In genomic region chr6:112372213-112372806, GRCh38 we compare ENCODE assay signal across 8 cellular contexts. TPM values are rescaled to one million over a fixed set of nuclear protein-coding genes. Genes with fewer than 3 reads are reported as not detected.
A peak's percentile ranks its signal among the peaks of the same experiment; 100 is the strongest.
DNase-seq lines count a peak whose midpoint lies in the region; ATAC-seq, FAIRE-seq and TF ChIP-seq lines count a peak whose summit lies in the region.

No MANE protein-coding gene starts in this region.

- intact Hi-C loops in activated CD4-positive, alpha-beta T cell treated with anti-CD3 and anti-CD28 coated beads for 36 hours (cut with DNase I, micrococcal nuclease), result loop anchor here in 1 of 2 experiments (2.0 kb wide), 1 partner anchor 192 kb away; no protein-coding TSS in a partner anchor
- intact Hi-C loops in kidney (cut with DNase I), result no loop called here

- FAIRE-seq in kidney (lab: Jason Lieb, UNC), result no peak

- H3K36me3 ChIP-seq in kidney (ENCODE audit: control insufficient read depth in 1 of 2, insufficient read depth in 2 of 2, low read length in 2 of 2), result no peaks in the 10 kb centered on the region

- H3K27ac Mint-ChIP-seq in activated CD4-positive, alpha-beta T cell treated with anti-CD3 and anti-CD28 coated beads for 36 hours, result no peak overlapping the region
- no peak overlapping the region for H3K27ac Mint-ChIP-seq in type B pancreatic cell

- no peaks in the 10 kb centered on the region for H3K4me1 Mint-ChIP-seq in activated CD4-positive, alpha-beta T cell treated with anti-CD3 and anti-CD28 coated beads for 36 hours
- H3K4me1 Mint-ChIP-seq in type B pancreatic cell (ENCODE audit: unreplicated experiment), result no peaks in the 10 kb centered on the region

- no peaks in the 10 kb centered on the region for H3K36me3 Mint-ChIP-seq in activated CD4-positive, alpha-beta T cell treated with anti-CD3 and anti-CD28 coated beads for 36 hours (ENCODE audit: low read depth)
- H3K36me3 Mint-ChIP-seq in type B pancreatic cell, result no peaks in the 10 kb centered on the region

- no peak overlapping the region for H3K4me3 Mint-ChIP-seq in activated CD4-positive, alpha-beta T cell treated with anti-CD3 and anti-CD28 coated beads for 36 hours
- no peak overlapping the region for H3K4me3 Mint-ChIP-seq in type B pancreatic cell

- H3K9me3 Mint-ChIP-seq in activated CD4-positive, alpha-beta T cell treated with anti-CD3 and anti-CD28 coated beads for 36 hours (ENCODE audit: low read depth), result no peaks in the 10 kb centered on the region
- H3K9me3 Mint-ChIP-seq in type B pancreatic cell, result peaks cover 5% of the 10 kb centered on the region

- peaks cover 32% of the 10 kb centered on the region for H3K27me3 ChIP-seq in foreskin keratinocyte

- peak; percentile 23 for ATAC-seq in activated CD4-positive, alpha-beta T cell treated with anti-CD3 and anti-CD28 coated beads for 36 hours
- ATAC-seq in foreskin keratinocyte, result peak; percentile 67

- H3K27me3 Mint-ChIP-seq in activated CD4-positive, alpha-beta T cell treated with anti-CD3 and anti-CD28 coated beads for 36 hours, result peaks cover 18% of the 10 kb centered on the region
- no peaks in the 10 kb centered on the region for H3K27me3 Mint-ChIP-seq in type B pancreatic cell

- POLR2A ChIA-PET in activated CD4-positive, alpha-beta T cell treated with anti-CD3 and anti-CD28 coated beads for 36 hours (lab: Charles Lee), result no interaction called here

- CTCF ChIA-PET in activated CD4-positive, alpha-beta T cell treated with anti-CD3 and anti-CD28 coated beads for 36 hours (lab: Charles Lee), result no interaction called here

- H3K4me3 ChIP-seq in kidney (ENCODE audit: low read length in 2 of 2), result no peak overlapping the region

- H3K9ac ChIP-seq in kidney (ENCODE audit: low read length in 2 of 2), result no peak overlapping the region

- TF ChIP-seq CTCF in foreskin keratinocyte (conservative IDR thresholded peaks at IDR 0.05) (peak; percentile 68), type B pancreatic cell (conservative IDR thresholded peaks at IDR 0.05) (peak; percentile 68), kidney (IDR thresholded peaks at IDR 0.05; ENCODE audit: borderline replicate concordance, extremely low read depth, insufficient read depth) (no peak)

- H3K4me1 ChIP-seq in foreskin keratinocyte (no peaks in the 10 kb centered on the region), kidney (ENCODE audit: control insufficient read depth in 1 of 2, insufficient read depth in 1 of 2, low read depth in 1 of 2, low read length in 2 of 2) (no peaks in the 10 kb centered on the region)

- DNase-seq in activated CD4-positive, alpha-beta T cell treated with anti-CD3 and anti-CD28 coated beads for 36 hours, result no peak
- no peak for DNase-seq in activated CD4-positive, alpha-beta T cell treated with anti-CD3 and anti-CD28 coated beads, Interleukin-2, amount 50 U/mL, for 4 hours
- DNase-seq in RKO (ENCODE audit: low spot score) (peak; percentile 33), foreskin keratinocyte (peak in 1 of 2 donors; percentile 22), type B pancreatic cell (ENCODE audit: extremely low spot score, unreplicated experiment) (no peak), kidney (no peak)
- DNase-seq in activated CD8-positive, alpha-beta memory T cell treated with anti-CD3 and anti-CD28 coated beads for 24 hours, result no peak
- no peak for DNase-seq in activated CD8-positive, alpha-beta memory T cell treated with anti-CD3 and anti-CD28 coated beads, Interleukin-2, amount 50 U/mL, for 4 hours

- no peak overlapping the region for H3K27ac ChIP-seq in foreskin keratinocyte
- H3K27ac ChIP-seq in kidney (ENCODE audit: low read depth in 2 of 2, low read length in 2 of 2), result no peak overlapping the region

- no peaks in the 10 kb centered on the region for H3K9me3 ChIP-seq in kidney (ENCODE audit: control insufficient read depth in 1 of 2, low read length in 2 of 2)

RNA-seq across cellular contexts. Expression of gene RFPL4B, which starts 25.2 kb away (rescaled TPM):
- total RNA-seq in activated CD4-positive, alpha-beta T cell treated with anti-CD3 and anti-CD28 coated beads for 36 hours, result not detected
- total RNA-seq in foreskin keratinocyte (not detected in 2 replicates), type B pancreatic cell (ENCODE audit: low replicate concordance) (not detected in 2 replicates), kidney (not detected)
- polyA plus RNA-seq in foreskin keratinocyte (not detected in 2 replicates), kidney (ENCODE audit: insufficient read depth, low read depth, low replicate concordance) (not detected)
